ENCODE assay signal across 8 cellular contexts in the genomic region with DNA sequence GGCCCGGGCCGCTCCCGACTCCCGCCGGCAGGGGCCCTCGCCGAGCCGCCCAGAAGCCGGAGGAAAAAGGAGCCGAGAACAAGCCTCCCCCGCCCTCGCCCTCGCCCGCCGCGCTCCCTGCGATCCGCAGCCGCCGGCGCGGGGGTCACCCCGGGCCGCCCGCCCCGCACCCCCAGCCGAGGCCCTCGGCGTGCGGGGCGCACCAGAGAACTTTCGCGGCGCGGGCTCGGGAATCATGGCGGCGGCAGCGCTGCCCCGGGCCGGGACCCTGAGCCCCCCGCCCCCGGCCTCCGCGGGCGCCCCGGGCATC. TPM values are rescaled to one million over a fixed set of nuclear protein-coding genes. Genes with fewer than 3 reads are reported as not detected.
DNase-seq lines count a peak whose midpoint lies in the region; ATAC-seq and TF ChIP-seq lines count a peak whose summit lies in the region.

No MANE protein-coding gene starts in this region.

- H2BK15ac ChIP-seq in IMR-90 (ENCODE audit: low read depth, low read length) = no peak overlapping the region

- H3K27me3 ChIP-seq in Caco-2 (replicated peaks; ENCODE audit: control insufficient read depth, insufficient read depth, low read length) = no peaks in the 10 kb centered on the region
- H3K27me3 ChIP-seq in IMR-90 (ENCODE audit: control insufficient read depth, insufficient read depth, low read length) = no peaks in the 10 kb centered on the region
- H3K27me3 ChIP-seq in SU-DHL-6 (ENCODE audit: low read length) = no peaks in the 10 kb centered on the region
- no peaks in the 10 kb centered on the region for H3K27me3 ChIP-seq in vagina

- no peaks in the 10 kb centered on the region for H3K27me3 Mint-ChIP-seq in Caco-2 (ENCODE audit: insufficient read depth, unreplicated experiment)
- H3K27me3 Mint-ChIP-seq in activated naive CD8-positive, alpha-beta T cell treated with anti-CD3 and anti-CD28 coated beads, Interleukin-2, amount 10 ng/mL, durations not matched to agents 7 days and 5 days = no peaks in the 10 kb centered on the region

- H3K18ac ChIP-seq in IMR-90 (ENCODE audit: low read depth, low read length) = no peak overlapping the region

- in situ Hi-C loops in IMR-90 (cut with MboI; ENCODE audit: low sequenced_read_pairs) = no loop called here

- no TSS peak for BruUV-seq in Caco-2 (replicated peaks; lab: Mats Ljungman, UMichigan)
- BruUV-seq in IMR-90 (replicated peaks; lab: Mats Ljungman, UMichigan) = no TSS peak

- no peaks in the 10 kb centered on the region; the same call in 1 of the 2 replicates for H3K36me3 ChIP-seq in Caco-2 (ENCODE audit: control insufficient read depth, insufficient read depth, low read length)
- peaks cover 11% of the 10 kb centered on the region for H3K36me3 ChIP-seq in IMR-90 (ENCODE audit: control insufficient read depth, insufficient read depth, low read length)
- H3K36me3 ChIP-seq in SU-DHL-6 (ENCODE audit: low read length) = no peaks in the 10 kb centered on the region
- no peaks in the 10 kb centered on the region for H3K36me3 ChIP-seq in vagina

- TF ChIP-seq CTCF in Caco-2 (IDR thresholded peaks at IDR 0.05; ENCODE audit: insufficient read depth in 1 of 2, low read depth in 1 of 2, low read length in 1 of 2, severe bottlenecking in 1 of 2, unreplicated experiment in 1 of 2) (peak; percentile 39 to 66), IMR-90 (conservative IDR thresholded peaks at IDR 0.05; ENCODE audit: low read depth, low read length) (peak; percentile 71), SU-DHL-6 (IDR thresholded peaks at IDR 0.05; ENCODE audit: insufficient read depth, low read length, poor library complexity, severe bottlenecking) (no peak), vagina (IDR thresholded peaks at IDR 0.05) (no peak)

- H3K79me2 ChIP-seq in SU-DHL-6 (ENCODE audit: insufficient read depth, low read length) = no peaks in the 10 kb centered on the region

- no peak overlapping the region for H3K56ac ChIP-seq in IMR-90 (ENCODE audit: extremely low read depth, insufficient read depth, low read length)

- no peak overlapping the region for H4K8ac ChIP-seq in IMR-90 (ENCODE audit: low read depth in 2 of 2, low read length in 2 of 2)

- POLR2A ChIA-PET in Caco-2 (lab: Charles Lee) (no interaction called here), IMR-90 (lab: Charles Lee; ENCODE audit: unreplicated experiment) (no interaction called here)
- POLR2A ChIA-PET in activated naive CD8-positive, alpha-beta T cell treated with anti-CD3 and anti-CD28 coated beads, Interleukin-2, amount 10 ng/mL, durations not matched to agents 7 days and 5 days (lab: Charles Lee) = interaction anchor here (1.8 to 3.7 kb wide), 3 partner anchors 31 to 93 kb away, joined by 7 to 29 read pairs (median 25); partner anchors contain the start of genes MPHOSPH9, MTRFR and SBNO1

- no peaks in the 10 kb centered on the region for H3K9me3 Mint-ChIP-seq in Caco-2 (ENCODE audit: unreplicated experiment)
- H3K9me3 Mint-ChIP-seq in activated naive CD8-positive, alpha-beta T cell treated with anti-CD3 and anti-CD28 coated beads, Interleukin-2, amount 10 ng/mL, durations not matched to agents 7 days and 5 days = no peaks in the 10 kb centered on the region

- no peak overlapping the region for H3K27ac Mint-ChIP-seq in Caco-2 (ENCODE audit: unreplicated experiment)
- no peak overlapping the region for H3K27ac Mint-ChIP-seq in activated naive CD8-positive, alpha-beta T cell treated with anti-CD3 and anti-CD28 coated beads, Interleukin-2, amount 10 ng/mL, durations not matched to agents 7 days and 5 days

- H3K4ac ChIP-seq in IMR-90 (ENCODE audit: low read depth, low read length) = no peak overlapping the region

- TF ChIP-seq POLR2A in IMR-90 (IDR thresholded peaks at IDR 0.05; ENCODE audit: low read depth, low read length) (no peak), vagina (IDR thresholded peaks at IDR 0.05) (no peak)

- H3K36me3 Mint-ChIP-seq in Caco-2 (ENCODE audit: insufficient read depth, unreplicated experiment) = peaks cover 17% of the 10 kb centered on the region
- no peaks in the 10 kb centered on the region for H3K36me3 Mint-ChIP-seq in activated naive CD8-positive, alpha-beta T cell treated with anti-CD3 and anti-CD28 coated beads, Interleukin-2, amount 10 ng/mL, durations not matched to agents 7 days and 5 days

- no peak overlapping the region for H3K4me2 ChIP-seq in IMR-90 (ENCODE audit: low read depth, low read length)
- peak overlapping the region; percentile 55 for H3K4me2 ChIP-seq in SU-DHL-6 (ENCODE audit: low read depth, low read length, poor library complexity, severe bottlenecking)

- no peaks in the 10 kb centered on the region for H3K4me1 Mint-ChIP-seq in Caco-2 (ENCODE audit: low read depth, unreplicated experiment)
- peaks cover 23% of the 10 kb centered on the region for H3K4me1 Mint-ChIP-seq in activated naive CD8-positive, alpha-beta T cell treated with anti-CD3 and anti-CD28 coated beads, Interleukin-2, amount 10 ng/mL, durations not matched to agents 7 days and 5 days

- intact Hi-C loops in Caco-2 (cut with micrococcal nuclease; ENCODE audit: unreplicated experiment) = loop anchor here (2.0 kb wide), 1 partner anchor 94 kb away; the partner anchor contains the start of gene SBNO1
- intact Hi-C loops in IMR-90 (cut with micrococcal nuclease) = no loop called here
- intact Hi-C loops in left cardiac atrium (cut with DNase I) = loop anchor here in 1 of 2 donors (2.0 kb wide), 1 partner anchor 330 kb away; no protein-coding TSS in a partner anchor
- intact Hi-C loops in vagina (cut with DNase I) = no loop called here

- H3K4me1 ChIP-seq in Caco-2 = 0 out of 2 replicates have a peak, but pooled peaks cover 5% of the 10 kb centered on the region
- peaks cover 17% of the 10 kb centered on the region for H3K4me1 ChIP-seq in IMR-90 (ENCODE audit: control insufficient read depth, insufficient read depth, low read length)
- H3K4me1 ChIP-seq in vagina = peaks cover 49% of the 10 kb centered on the region

- DNase-seq in Caco-2 (peak; percentile 69 to 83), IMR-90 (peak; percentile 33), left cardiac atrium (peak; percentile 79), putamen (ENCODE audit: low spot score) (peak; percentile 75), vagina (ENCODE audit: extremely low spot score in 2 of 2) (no peak)
- peak; percentile 86 for DNase-seq in activated naive CD8-positive, alpha-beta T cell treated with anti-CD3 and anti-CD28 coated beads, Interleukin-2, amount 10 ng/mL, durations not matched to agents 7 days and 5 days

- no peak overlapping the region for H3K4me3 Mint-ChIP-seq in Caco-2 (ENCODE audit: unreplicated experiment)
- no peak overlapping the region for H3K4me3 Mint-ChIP-seq in activated naive CD8-positive, alpha-beta T cell treated with anti-CD3 and anti-CD28 coated beads, Interleukin-2, amount 10 ng/mL, durations not matched to agents 7 days and 5 days

- H2BK20ac ChIP-seq in IMR-90 (ENCODE audit: low read depth, low read length) = no peak overlapping the region

- peak; percentile 53 for ATAC-seq in GM21381 (IDR thresholded peaks at IDR 0.05; ENCODE audit: unreplicated experiment)
- ATAC-seq in IMR-90 (ENCODE audit: low read depth) = peak; percentile 70
- ATAC-seq in activated naive CD8-positive, alpha-beta T cell treated with anti-CD3 and anti-CD28 coated beads, Interleukin-2, amount 10 ng/mL, durations not matched to agents 7 days and 5 days (ENCODE audit: low read depth) = peak; percentile 64
- ATAC-seq in left cardiac atrium = peak; percentile 24 to 62

- H3K23ac ChIP-seq in IMR-90 (ENCODE audit: low read depth, low read length) = no peak overlapping the region

- H3K4me3 ChIP-seq in Caco-2 (ENCODE audit: low read depth, low read length) (peak overlapping the region; percentile 63), IMR-90 (ENCODE audit: insufficient read depth, low read depth, low read length) (peak overlapping the region; percentile 74), SU-DHL-6 (ENCODE audit: insufficient read depth, low read length, poor library complexity, severe bottlenecking) (peak overlapping the region; percentile 49), vagina (peak overlapping the region; percentile 85 to 92)

- 1% methylated on average over 32 of the region's 47 CpGs; no CpG with 5 or more reads in 1 of the 2 experiments for WGBS in IMR-90 (ENCODE audit: extremely low coverage in 2 of 2, insufficient read length in 1 of 2), 2 experiments

- H4K91ac ChIP-seq in IMR-90 (ENCODE audit: insufficient read depth, low read depth, low read length) = no peak overlapping the region

- 0 out of 2 replicates have a peak, but pooled peaks cover 4% of the 10 kb centered on the region for H3F3A ChIP-seq in SU-DHL-6 (ENCODE audit: insufficient read depth)

- peak overlapping the region; percentile 85 for H2AFZ ChIP-seq in IMR-90 (replicated peaks; ENCODE audit: low read length, poor library complexity)
- H2AFZ ChIP-seq in SU-DHL-6 (ENCODE audit: low read depth, low read length, severe bottlenecking) = no peak overlapping the region

- H2AK9ac ChIP-seq in IMR-90 (replicated peaks; ENCODE audit: low read depth, low read length, poor library complexity) = peak overlapping the region; percentile 97

- dilution Hi-C loops in IMR-90 (cut with HindIII; ENCODE audit: low sequenced_read_pairs, unreplicated experiment) = no loop called here

- CTCF ChIA-PET in Caco-2 (lab: Charles Lee) = no interaction called here
- CTCF ChIA-PET in IMR-90 (lab: Yijun Ruan, JAX) = no interaction called here

- H3K27ac ChIP-seq in IMR-90 (ENCODE audit: insufficient read depth, low read length) (no peak overlapping the region; the same call in 1 of the 2 replicates), SU-DHL-6 (ENCODE audit: low read depth, low read length) (no peak overlapping the region), vagina (peak overlapping the region; percentile 88)

- H3K79me1 ChIP-seq in IMR-90 (ENCODE audit: low read depth in 1 of 2, low read length in 2 of 2) = peaks cover 9 to 48% of the 10 kb centered on the region in 2 experiments; a peak in 2 of 4 replicates

- peaks cover 18% of the 10 kb centered on the region for H3K9me1 ChIP-seq in IMR-90 (ENCODE audit: insufficient read depth, low read length)

- no peak overlapping the region for H3K14ac ChIP-seq in IMR-90 (replicated peaks; ENCODE audit: low read depth, low read length)

- H2AK5ac ChIP-seq in IMR-90 (ENCODE audit: low read depth, low read length) = no peak overlapping the region

- H4K5ac ChIP-seq in IMR-90 (ENCODE audit: low read depth, low read length) = no peak overlapping the region

- H3K9me3 ChIP-seq in Caco-2 (no peaks in the 10 kb centered on the region), IMR-90 (ENCODE audit: control insufficient read depth, insufficient read depth, low read length) (no peaks in the 10 kb centered on the region), SU-DHL-6 (ENCODE audit: insufficient read depth, low read length) (no peaks in the 10 kb centered on the region), vagina (no peaks in the 10 kb centered on the region)

- H3K9ac ChIP-seq in IMR-90 (ENCODE audit: low read depth, low read length) = no peak overlapping the region; the same call in 1 of the 2 replicates
- H3K9ac ChIP-seq in SU-DHL-6 (ENCODE audit: low read length) = peak overlapping the region; percentile 44; the same call in 1 of the 2 replicates

- peak; percentile 67 for TF ChIP-seq RAD21 in IMR-90 (IDR thresholded peaks at IDR 0.05; ENCODE audit: low read length)

- H3K9me2 ChIP-seq in SU-DHL-6 (replicated peaks; ENCODE audit: insufficient read depth, low read length) = no peaks in the 10 kb centered on the region

- H4K20me1 ChIP-seq in IMR-90 (ENCODE audit: insufficient read depth, low read length) = peaks cover 33% of the 10 kb centered on the region
- H4K20me1 ChIP-seq in SU-DHL-6 (ENCODE audit: low read depth, low read length) = no peaks in the 10 kb centered on the region

- H2BK120ac ChIP-seq in IMR-90 (ENCODE audit: low read depth, low read length) = no peak overlapping the region

- no peak overlapping the region for H2BK5ac ChIP-seq in IMR-90 (ENCODE audit: low read depth, low read length, poor library complexity, severe bottlenecking)

RNA-seq across cellular contexts. Expression of gene CDK2AP1, which starts 0.5 kb away (rescaled TPM):
- total RNA-seq in Caco-2 (2022) = 81.2 and 86.8 TPM in 2 replicates
- total RNA-seq in IMR-90 (2012; rRNA removed) = 137 and 265 TPM in 2 replicates
- polyA plus RNA-seq in IMR-90 (2012; rRNA removed) = 261 and 293 TPM in 2 replicates
- 96.9 and 101 TPM in 2 replicates for polyA plus RNA-seq in IMR-90 (2012; cell fraction: cytosol; rRNA removed)
- 25.9 and 84.0 TPM in 2 replicates for polyA plus RNA-seq in IMR-90 (2012; cell fraction: nucleus; rRNA removed; ENCODE audit: low replicate concordance)
- 10 to 100 TPM; 31.7 to 32.3 TPM for total RNA-seq in activated naive CD8-positive, alpha-beta T cell treated with anti-CD3 and anti-CD28 coated beads, Interleukin-2, amount 10 ng/mL, durations not matched to agents 7 days and 5 days
- 10 to 100 TPM; 96.6 to 97.7 TPM for total RNA-seq in left cardiac atrium
- 80.3 TPM for total RNA-seq in vagina

RNA-seq across cellular contexts. Expression of gene MTRFR, which starts 37.9 kb away (rescaled TPM):
- total RNA-seq in Caco-2 (2022) (20.2 and 21.0 TPM in 2 replicates), IMR-90 (2012; rRNA removed) (10.2 and 12.2 TPM in 2 replicates), left cardiac atrium (10 to 100 TPM in 1 of 2 donors, 1 to 10 TPM in 1; 8.1 to 10.9 TPM), vagina (12.8 TPM)
- polyA plus RNA-seq in IMR-90 (2012; rRNA removed) = 7.2 and 8.6 TPM in 2 replicates
- 10.9 and 17.8 TPM in 2 replicates for polyA plus RNA-seq in IMR-90 (2012; cell fraction: cytosol; rRNA removed)
- polyA plus RNA-seq in IMR-90 (2012; cell fraction: nucleus; rRNA removed; ENCODE audit: low replicate concordance) = 3.6 and 4.0 TPM in 2 replicates
- total RNA-seq in activated naive CD8-positive, alpha-beta T cell treated with anti-CD3 and anti-CD28 coated beads, Interleukin-2, amount 10 ng/mL, durations not matched to agents 7 days and 5 days = 10 to 100 TPM; 41.2 to 42.1 TPM

RNA-seq across cellular contexts. Expression of gene MPHOSPH9, which starts 38.2 kb away (rescaled TPM):
- total RNA-seq in Caco-2 (2022) (41.1 and 43.1 TPM in 2 replicates), IMR-90 (2012; rRNA removed) (17.0 and 30.8 TPM in 2 replicates), left cardiac atrium (10 to 100 TPM; 23.4 to 27.9 TPM), vagina (17.9 TPM)
- 7.6 and 8.3 TPM in 2 replicates for polyA plus RNA-seq in IMR-90 (2012; rRNA removed)
- 1.4 and 1.9 TPM in 2 replicates for polyA plus RNA-seq in IMR-90 (2012; cell fraction: cytosol; rRNA removed)
- 4.3 and 23.9 TPM in 2 replicates for polyA plus RNA-seq in IMR-90 (2012; cell fraction: nucleus; rRNA removed; ENCODE audit: low replicate concordance)
- 100 to 1,000 TPM; 121 to 131 TPM for total RNA-seq in activated naive CD8-positive, alpha-beta T cell treated with anti-CD3 and anti-CD28 coated beads, Interleukin-2, amount 10 ng/mL, durations not matched to agents 7 days and 5 days

Comparison
In these comparisons a context has a peak if more than half of its experiments do, and no peak if none do; other contexts are left out.
1. DNase-seq: peak in Caco-2 (2 of 2), IMR-90 (single experiment), activated naive CD8-positive, alpha-beta T cell treated with anti-CD3 and anti-CD28 coated beads, Interleukin-2, amount 10 ng/mL, durations not matched to agents 7 days and 5 days (single experiment), left cardiac atrium (single experiment) and putamen (single experiment); none in vagina (0 of 2).
2. CTCF ChIP-seq: peak in Caco-2 (2 of 2) and IMR-90 (single experiment); none in SU-DHL-6 (single experiment) and vagina (0 of 3).
3. Peak in every context shown above with its lines, with median percentiles within 50 percentile points of each other: H3K4me3 ChIP-seq and ATAC-seq.